Comparison of ENCODE assay signal across 10 cellular contexts in genomic region chr2:176115883-176116813, GRCh38. TPM values are rescaled to one million over a fixed set of nuclear protein-coding genes. Genes with fewer than 3 reads are reported as not detected.
DNase-seq lines count a peak whose midpoint lies in the region; TF ChIP-seq lines count a peak whose summit lies in the region.
"Had no signal": no experiment of that assay in that cellular context is flagged by ENCODE, and none has a peak within 500 bp of the region (broad histone marks: within the 10 kb centered on the region; RNA-seq: fewer than 3 reads in every experiment).

TSS of gene HOXD10 (plus strand) at chr2:176116778. CDS start at chr2:176116834, 56 bp downstream.

- no peaks in the 10 kb centered on the region for H3K4me1 ChIP-seq in osteoblast (ENCODE audit: insufficient read depth, low read length)

- peak within 1 kb of the TSS; percentile 58 for H3K4me2 ChIP-seq in osteoblast (ENCODE audit: insufficient read depth, low read length)

- no peaks in the 10 kb centered on the region for H4K20me1 ChIP-seq in osteoblast (ENCODE audit: insufficient read depth, low read length)

- peaks cover 98% of the 10 kb centered on the region for H3K27me3 ChIP-seq in osteoblast (ENCODE audit: insufficient read depth, low read length)

- no peaks in the 10 kb centered on the region for H3K4me1 Mint-ChIP-seq in HFFc6 (ENCODE audit: low read depth)

- H3K4me3 ChIP-seq in AG04449 (ENCODE audit: low read depth, low read length) (peak within 1 kb of the TSS; percentile 37), osteoblast (ENCODE audit: insufficient read depth, low read length) (peak within 1 kb of the TSS; percentile 46)

- peaks cover 22% of the 10 kb centered on the region for H3K36me3 Mint-ChIP-seq in HFFc6 (ENCODE audit: low read depth)

- POLR2A ChIA-PET in AG04449 (lab: Yijun Ruan, JAX): no interaction called here

- no peak within 1 kb of the TSS for H2AFZ ChIP-seq in osteoblast (ENCODE audit: low read length)

- H3K27me3 Mint-ChIP-seq in HFFc6 (ENCODE audit: insufficient read depth): peaks cover 3% of the 10 kb centered on the region

- H3K9me3 ChIP-seq in osteoblast (ENCODE audit: low read depth, low read length): no peaks in the 10 kb centered on the region

- no peaks in the 10 kb centered on the region for H3K36me3 ChIP-seq in osteoblast (ENCODE audit: insufficient read depth, low read length)

- DNase-seq in AG04449 (ENCODE audit: low read depth, low spot score) (no peak), HFFc6 (no peak), osteoblast (ENCODE audit: insufficient read length, low spot score, missing footprints) (peak; percentile 96), LoVo (ENCODE audit: low spot score) (no peak), GM19240 (ENCODE audit: insufficient read length, low spot score) (no peak), KBM-7 (no peak), NCI-H2171 (lab: John Stamatoyannopoulos, UW) (no peak)
- DNase-seq: NCI-H446 had no signal

- no peak within 1 kb of the TSS for H3K27ac Mint-ChIP-seq in HFFc6

- no peak within 1 kb of the TSS for H3K4me3 Mint-ChIP-seq in HFFc6

- H3K79me2 ChIP-seq in osteoblast (ENCODE audit: insufficient read depth, low read length): no peaks in the 10 kb centered on the region

- in situ Hi-C loops in endometrial microvascular endothelial cells (cut with HindIII; ENCODE audit: inconsistent ontology term, low pct_unique_long_range_greater_than_20kb, low sequenced_read_pairs): no loop called here
- in situ Hi-C loops in KBM-7 (cut with MboI; ENCODE audit: low pct_unique_long_range_greater_than_20kb, low sequenced_read_pairs): no loop called here

- peak; percentile 58 for TF ChIP-seq CTCF in AG04449 (IDR thresholded peaks at IDR 0.05; ENCODE audit: insufficient read depth, low read length, missing control alignments)
- no peak for TF ChIP-seq CTCF in HFFc6 (IDR thresholded peaks at IDR 0.05)
- TF ChIP-seq CTCF in osteoblast (IDR thresholded peaks at IDR 0.05; ENCODE audit: extremely low read depth, low read depth, low read length): peak; percentile 32

- no peak within 1 kb of the TSS for H3K27ac ChIP-seq in osteoblast (ENCODE audit: low read depth, low read length)

- H3K9me3 Mint-ChIP-seq in HFFc6: no peaks in the 10 kb centered on the region

- CTCF ChIA-PET in AG04449 (lab: Yijun Ruan, JAX): interaction anchor here (0.6 to 9.0 kb wide), 13 partner anchors 11 to 1643 kb away, joined by 3 to 73 read pairs (median 4); no protein-coding TSS in a partner anchor

RNA-seq across cellular contexts. Expression of gene HOXD10, which starts in this region (rescaled TPM):
- total RNA-seq in HFFc6 (2021; fragmentation: NEBNext Ultra II Directional; extraction: Animal tissue kit (Norgen Biotek cat#: 25700)): 10 to 100 TPM; 10.9 to 14.5 (median 12.8) TPM
- 36.0 TPM for total RNA-seq in endometrial microvascular endothelial cells (ENCODE audit: inconsistent ontology term)
- total RNA-seq in osteoblast: not detected in 2 replicates
- total RNA-seq: cerebellum had no signal

Comparison
In these comparisons a context has a peak if more than half of its experiments do, and no peak if none do; other contexts are left out.
1. RNA of gene HOXD10 (total RNA-seq): 36.0 TPM in endometrial microvascular endothelial cells (single experiment) and 10.9 to 14.5 TPM in HFFc6; not detected in osteoblast; every median in the first group is over 10 times any median in the second.
2. Peak in DNase-seq, H3K4me3 ChIP-seq and H3K4me2 ChIP-seq in osteoblast; RNA of the gene not detected or under 1 TPM.